Comparison of ENCODE assay signal across 10 cellular contexts in the genomic region with DNA sequence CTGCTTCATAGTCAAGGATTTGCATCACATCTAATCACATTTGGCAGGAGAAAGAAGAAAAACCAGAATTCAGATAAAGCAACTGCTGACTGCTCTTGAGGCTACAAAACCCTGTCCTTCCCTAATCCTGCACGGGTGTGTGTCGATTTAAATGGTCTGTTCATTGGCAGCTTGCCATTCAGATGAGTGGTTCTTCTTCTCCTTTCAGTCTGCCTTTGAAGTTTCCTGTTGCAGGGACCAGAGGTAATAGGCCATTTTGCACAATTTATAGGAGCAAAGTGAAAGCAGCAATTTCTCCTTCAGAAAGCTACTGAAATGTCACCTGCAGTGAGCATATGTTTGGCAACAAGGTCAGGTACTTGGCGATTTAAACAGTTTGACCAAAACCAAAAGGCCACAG.
DNase-seq lines count a peak whose midpoint lies in the region; ATAC-seq and TF ChIP-seq lines count a peak whose summit lies in the region.
"Had no signal": no experiment of that assay in that cellular context is flagged by ENCODE, and none has a peak within 500 bp of the region (broad histone marks: within the 10 kb centered on the region; RNA-seq: fewer than 3 reads in every experiment).

No MANE protein-coding gene starts in this region.

- no peak overlapping the region for H3K27ac Mint-ChIP-seq in activated T-helper 1 cell treated with anti-CD3 and anti-CD28 coated beads, Interleukin-12 subunit alpha, Interleukin-12 subunit beta, Interleukin-2, Interleukin-4 antibody, amounts not matched to agents 30 ng/mL and 10 ng/mL and 1 ng/mL, durations not matched to agents 14 hours and 24 hours and 36 hours

- DNase-seq in DMS79 treated with DMSO at 0.1 percent for 48 hours (lab: John Stamatoyannopoulos, UW) (peak; percentile 61), NCI-H1048 (lab: John Stamatoyannopoulos, UW) (peak; percentile 73), RWPE2 (ENCODE audit: low spot score) (no peak), inferior parietal cortex (ENCODE audit: extremely low spot score) (peak; percentile 34)
- no peak for DNase-seq in activated T-helper 1 cell treated with anti-CD3 and anti-CD28 coated beads, Interleukin-12 subunit alpha, Interleukin-12 subunit beta, Interleukin-2, Interleukin-4 antibody, amounts not matched to agents 30 ng/mL and 10 ng/mL and 1 ng/mL, durations not matched to agents 14 hours and 24 hours and 36 hours (ENCODE audit: low spot score)
- no peak for DNase-seq in activated T-cell treated with anti-CD3 and anti-CD28 coated beads, Interleukin-2, amount 50 U/mL, for 1 hour
- no peak for DNase-seq in stimulated activated CD4-positive, alpha-beta T cell treated with anti-CD3 and anti-CD28 coated beads, Interleukin-12 subunit alpha, Interleukin-12 subunit beta, amount 100 ng/mL, for 4 hours
- DNase-seq: activated gamma-delta T cell, naive B cell had no signal

- H3K27me3 ChIP-seq in RWPE2 (ENCODE audit: insufficient read depth, poor library complexity, severe bottlenecking): peaks cover 8% of the 10 kb centered on the region

- no peaks in the 10 kb centered on the region for H3K36me3 ChIP-seq in RWPE2 (ENCODE audit: low read depth)

- no peaks in the 10 kb centered on the region for H3K36me3 Mint-ChIP-seq in activated T-helper 1 cell treated with anti-CD3 and anti-CD28 coated beads, Interleukin-12 subunit alpha, Interleukin-12 subunit beta, Interleukin-2, Interleukin-4 antibody, amounts not matched to agents 30 ng/mL and 10 ng/mL and 1 ng/mL, durations not matched to agents 14 hours and 24 hours and 36 hours (ENCODE audit: low read depth)
- H3K36me3 Mint-ChIP-seq: naive B cell had no signal

- no peaks in the 10 kb centered on the region for H3K9me3 Mint-ChIP-seq in activated T-helper 1 cell treated with anti-CD3 and anti-CD28 coated beads, Interleukin-12 subunit alpha, Interleukin-12 subunit beta, Interleukin-2, Interleukin-4 antibody, amounts not matched to agents 30 ng/mL and 10 ng/mL and 1 ng/mL, durations not matched to agents 14 hours and 24 hours and 36 hours

- 0 out of 3 replicates have a peak, but pooled peaks have one; percentile 36 for ATAC-seq in RWPE2 (ENCODE audit: low read depth)
- ATAC-seq in GM21723 (IDR thresholded peaks at IDR 0.05; ENCODE audit: unreplicated experiment): no peak

- H3K4me1 Mint-ChIP-seq in activated T-helper 1 cell treated with anti-CD3 and anti-CD28 coated beads, Interleukin-12 subunit alpha, Interleukin-12 subunit beta, Interleukin-2, Interleukin-4 antibody, amounts not matched to agents 30 ng/mL and 10 ng/mL and 1 ng/mL, durations not matched to agents 14 hours and 24 hours and 36 hours (ENCODE audit: low read depth): no peaks in the 10 kb centered on the region
- H3K4me1 Mint-ChIP-seq: naive B cell had no signal

- H3K4me3 ChIP-seq in RWPE2 (ENCODE audit: severe bottlenecking): no peak overlapping the region

- H3K9me3 ChIP-seq in RWPE2 (ENCODE audit: severe bottlenecking): no peaks in the 10 kb centered on the region

- H3K4me1 ChIP-seq in RWPE2 (ENCODE audit: insufficient read depth, poor library complexity, severe bottlenecking): no peaks in the 10 kb centered on the region

- no peak overlapping the region for H3K27ac ChIP-seq in RWPE2 (ENCODE audit: poor library complexity, severe bottlenecking)

- intact Hi-C loops in activated T-helper 1 cell treated with anti-CD3 and anti-CD28 coated beads, Interleukin-12 subunit alpha, Interleukin-12 subunit beta, Interleukin-2, Interleukin-4 antibody, amounts not matched to agents 30 ng/mL and 10 ng/mL and 1 ng/mL, durations not matched to agents 14 hours and 24 hours and 36 hours (cut with micrococcal nuclease): no loop called here

- H3K4me3 Mint-ChIP-seq in activated T-helper 1 cell treated with anti-CD3 and anti-CD28 coated beads, Interleukin-12 subunit alpha, Interleukin-12 subunit beta, Interleukin-2, Interleukin-4 antibody, amounts not matched to agents 30 ng/mL and 10 ng/mL and 1 ng/mL, durations not matched to agents 14 hours and 24 hours and 36 hours: no peak overlapping the region
- H3K4me3 Mint-ChIP-seq: naive B cell had no signal

- H3K27me3 Mint-ChIP-seq in activated T-helper 1 cell treated with anti-CD3 and anti-CD28 coated beads, Interleukin-12 subunit alpha, Interleukin-12 subunit beta, Interleukin-2, Interleukin-4 antibody, amounts not matched to agents 30 ng/mL and 10 ng/mL and 1 ng/mL, durations not matched to agents 14 hours and 24 hours and 36 hours (ENCODE audit: insufficient read depth): no peaks in the 10 kb centered on the region
- H3K27me3 Mint-ChIP-seq: naive B cell had no signal

- TF ChIP-seq CTCF in RWPE2 (IDR thresholded peaks at IDR 0.05; ENCODE audit: poor library complexity, severe bottlenecking): no peak

Comparison
In these comparisons a context has a peak if more than half of its experiments do, and no peak if none do; other contexts are left out.
1. DNase-seq: peak in DMS79 treated with DMSO at 0.1 percent for 48 hours (single experiment), NCI-H1048 (single experiment) and inferior parietal cortex (single experiment); none in RWPE2 (single experiment), activated T-helper 1 cell treated with anti-CD3 and anti-CD28 coated beads, Interleukin-12 subunit alpha, Interleukin-12 subunit beta, Interleukin-2, Interleukin-4 antibody, amounts not matched to agents 30 ng/mL and 10 ng/mL and 1 ng/mL, durations not matched to agents 14 hours and 24 hours and 36 hours (single experiment), activated T-cell treated with anti-CD3 and anti-CD28 coated beads, Interleukin-2, amount 50 U/mL, for 1 hour (single experiment) and stimulated activated CD4-positive, alpha-beta T cell treated with anti-CD3 and anti-CD28 coated beads, Interleukin-12 subunit alpha, Interleukin-12 subunit beta, amount 100 ng/mL, for 4 hours (single experiment).